Comparison of ENCODE assay signal across 29 cellular contexts in genomic region chr6:28117386-28118050, GRCh38. TPM values are rescaled to one million over a fixed set of nuclear protein-coding genes. Genes with fewer than 3 reads are reported as not detected.
DNase-seq lines count a peak whose midpoint lies in the region; ATAC-seq, FAIRE-seq and TF ChIP-seq lines count a peak whose summit lies in the region.
"Had no signal": no experiment of that assay in that cellular context is flagged by ENCODE, and none has a peak within 500 bp of the region (broad histone marks: within the 10 kb centered on the region; RNA-seq: fewer than 3 reads in every experiment).

No MANE protein-coding gene starts in this region.

- CTCF ChIA-PET in SK-N-SH (lab: Yijun Ruan, JAX), result interaction anchor here (1.3 to 1.6 kb wide), 2 partner anchors 9 to 239 kb away, joined by 3 to 5 read pairs; no protein-coding TSS in a partner anchor
- CTCF ChIA-PET in OCI-LY7 (lab: Charles Lee; ENCODE audit: unreplicated experiment), result no interaction called here
- CTCF ChIA-PET in H1 (lab: Charles Lee; ENCODE audit: partially characterized antibody), result interaction anchor here (0.5 to 1.8 kb wide), 10 partner anchors 10 to 193 kb away, joined by 3 to 5 read pairs (median 4); no protein-coding TSS in a partner anchor

- no peak overlapping the region for H2AK5ac ChIP-seq in H1 (ENCODE audit: low read depth, low read length)

- H2AFZ ChIP-seq in SK-N-SH (ENCODE audit: low read depth) (no peak overlapping the region), OCI-LY7 (ENCODE audit: low read length) (no peak overlapping the region), H1 (ENCODE audit: low read length) (no peak overlapping the region)

- no peaks in the 10 kb centered on the region for H3K79me2 ChIP-seq in SK-N-SH (ENCODE audit: insufficient read depth)
- no peaks in the 10 kb centered on the region for H3K79me2 ChIP-seq in OCI-LY7 (ENCODE audit: insufficient read depth, low read depth, low read length)
- no peaks in the 10 kb centered on the region for H3K79me2 ChIP-seq in H1 (ENCODE audit: control insufficient read depth in 1 of 2, insufficient read depth in 2 of 2, low read length in 2 of 2)

- FAIRE-seq in H1 (lab: Jason Lieb, UNC), result no peak
- FAIRE-seq: endothelial cell of umbilical vein, H54, small intestine had no signal

- H4K91ac ChIP-seq in H1 (replicated peaks; ENCODE audit: insufficient read length, low read length), result no peak overlapping the region

- H3K14ac ChIP-seq in H1 (ENCODE audit: insufficient read length), result no peak overlapping the region

- H3K23me2 ChIP-seq in H1 (ENCODE audit: low read depth, low read length), result no peaks in the 10 kb centered on the region

- no peak overlapping the region for H2BK12ac ChIP-seq in H1 (ENCODE audit: low read depth, low read length)

- H3K79me1 ChIP-seq in H1 (ENCODE audit: low read depth, low read length), result no peaks in the 10 kb centered on the region

- H3K27me3 Mint-ChIP-seq in natural killer cell (ENCODE audit: low read depth in 2 of 2), result no peaks in the 10 kb centered on the region
- H3K27me3 Mint-ChIP-seq: activated naive CD4-positive, alpha-beta T cell treated with anti-CD3 and anti-CD28 coated beads, Interleukin-2, amount 50 U/mL, for 24 hours; stimulated activated naive B cell treated with anti-CD40 and anti-IgM and Interleukin-4, amounts not matched to agents 10 μg/mL and 1 μg/mL and 100 μg/mL, for 72 hours had no signal

- H3K4me1 Mint-ChIP-seq in natural killer cell, result no peaks in the 10 kb centered on the region
- H3K4me1 Mint-ChIP-seq: activated naive CD4-positive, alpha-beta T cell treated with anti-CD3 and anti-CD28 coated beads, Interleukin-2, amount 50 U/mL, for 24 hours; immature natural killer cell; nephron progenitor cell; stimulated activated naive B cell treated with anti-CD40 and anti-IgM and Interleukin-4, amounts not matched to agents 10 μg/mL and 1 μg/mL and 100 μg/mL, for 72 hours had no signal

- TF ChIP-seq CTCF in SK-N-SH (IDR thresholded peaks at IDR 0.05), result no peak
- peak; percentile 21; the same call in 1 of the 2 replicates for TF ChIP-seq CTCF in OCI-LY7 (conservative IDR thresholded peaks at IDR 0.05; ENCODE audit: low read length)
- peak in 1 of 3 experiments; percentile 25; a peak in 1 of 4 replicates for TF ChIP-seq CTCF in H1 (IDR thresholded peaks at IDR 0.05; ENCODE audit: control extremely low read depth in 1 of 3, insufficient read depth in 1 of 3, low read depth in 1 of 3, low read length in 3 of 3)
- TF ChIP-seq CTCF in natural killer cell (IDR thresholded peaks at IDR 0.05), result no peak
- TF ChIP-seq CTCF in right lobe of liver (IDR thresholded peaks at IDR 0.05), result no peak

- no peaks in the 10 kb centered on the region for H3K4me1 ChIP-seq in SK-N-SH (ENCODE audit: control insufficient read depth in 1 of 2, insufficient read depth in 2 of 2, low read depth in 1 of 2, low read length in 1 of 2)
- H3K4me1 ChIP-seq in OCI-LY7 (ENCODE audit: insufficient read depth, low read length, poor library complexity, severe bottlenecking), result no peaks in the 10 kb centered on the region
- H3K4me1 ChIP-seq in H1 (replicated peaks in 1 of 4; ENCODE audit: control insufficient read depth in 3 of 4, insufficient read depth in 4 of 4, low read length in 3 of 4), result no peaks in the 10 kb centered on the region
- no peaks in the 10 kb centered on the region for H3K4me1 ChIP-seq in right lobe of liver
- H3K4me1 ChIP-seq: upper lobe of left lung had no signal

- no peak overlapping the region for H3K18ac ChIP-seq in H1 (ENCODE audit: extremely low read depth, low read length)

- H3K36me3 Mint-ChIP-seq in natural killer cell, result peaks cover 17% of the 10 kb centered on the region

- ATAC-seq in SK-N-SH treated with all-trans-retinoic acid at 6 μM for 48 hours, result no peak
- ATAC-seq in natural killer cell, result no peak
- ATAC-seq in right lobe of liver, result no peak
- no peak for ATAC-seq in GM19463 (IDR thresholded peaks at IDR 0.05; ENCODE audit: unreplicated experiment)
- ATAC-seq: activated CD8-positive, alpha-beta T cell treated with anti-CD3 and anti-CD28 coated beads, Interleukin-2, amount 10 ng/mL, durations not matched to agents 7 days and 5 days; stimulated activated naive B cell treated with anti-CD40 and anti-IgM and Interleukin-4, amounts not matched to agents 10 μg/mL and 1 μg/mL and 100 μg/mL, for 72 hours had no signal

- no TSS peak for BruUV-seq in OCI-LY7 (replicated peaks; lab: Mats Ljungman, UMichigan)

- H4K20me1 ChIP-seq in SK-N-SH (ENCODE audit: insufficient read depth), result no peaks in the 10 kb centered on the region
- no peaks in the 10 kb centered on the region for H4K20me1 ChIP-seq in OCI-LY7 (ENCODE audit: insufficient read depth, low read length)
- no peaks in the 10 kb centered on the region for H4K20me1 ChIP-seq in H1 (replicated peaks in 1 of 2; ENCODE audit: control insufficient read depth in 1 of 2, insufficient read depth in 2 of 2, low read length in 2 of 2)

- H3F3A ChIP-seq in SK-N-SH (replicated peaks; ENCODE audit: insufficient read depth), result no peaks in the 10 kb centered on the region

- H3K27ac Mint-ChIP-seq in natural killer cell, result no peak overlapping the region
- H3K27ac Mint-ChIP-seq: activated CD8-positive, alpha-beta T cell treated with anti-CD3 and anti-CD28 coated beads, Interleukin-2, amount 10 ng/mL, durations not matched to agents 7 days and 5 days; activated naive CD4-positive, alpha-beta T cell treated with anti-CD3 and anti-CD28 coated beads, Interleukin-2, amount 50 U/mL, for 24 hours; nephron progenitor cell; stimulated activated naive B cell treated with anti-CD40 and anti-IgM and Interleukin-4, amounts not matched to agents 10 μg/mL and 1 μg/mL and 100 μg/mL, for 72 hours had no signal

- no peak overlapping the region for H2BK20ac ChIP-seq in H1 (ENCODE audit: low read length)

- H3K27ac ChIP-seq in SK-N-SH (ENCODE audit: low read depth in 2 of 2, low read length in 1 of 2) (no peak overlapping the region), OCI-LY7 (ENCODE audit: low read depth, low read length, poor library complexity, severe bottlenecking) (no peak overlapping the region), H1 (ENCODE audit: low read depth, low read length) (no peak overlapping the region), right lobe of liver (no peak overlapping the region)
- H3K27ac ChIP-seq: upper lobe of left lung, WERI-Rb-1 had no signal

- 96% methylated on average over 2 of the region's 2 CpGs for WGBS in SK-N-SH (ENCODE audit: low lambda C conversion rate)
- WGBS in H1 (ENCODE audit: extremely low coverage in 1 of 2, insufficient coverage in 1 of 2, insufficient read length in 1 of 2, insufficient replicate concordance in 2 of 2, low coverage in 1 of 2, low lambda C conversion rate in 2 of 2, missing lambda C conversion rate in 1 of 2), 2 experiments, result 89% methylated on average over 2 of the region's 2 CpGs; no CpG with 5 or more reads in 1 of the 2 experiments
- WGBS in right lobe of liver (ENCODE audit: insufficient coverage, low coverage, low lambda C conversion rate, missing lambda C conversion rate), result 100% methylated on average over 2 of the region's 2 CpGs

- TF ChIP-seq RAD21 in SK-N-SH (IDR thresholded peaks at IDR 0.05; ENCODE audit: low read length) (peak; percentile 24; the same call in 1 of the 2 replicates), H1 (IDR thresholded peaks at IDR 0.05 in 1 of 2, conservative IDR thresholded peaks at IDR 0.05 in 1 of 2; ENCODE audit: low read depth in 2 of 2, low read length in 2 of 2) (peak; percentile 50 to 52)

- H3K36me3 ChIP-seq in SK-N-SH (replicated peaks in 1 of 2; ENCODE audit: control insufficient read depth in 1 of 2, insufficient read depth in 2 of 2, low read length in 1 of 2) (peaks cover 58 to 66% of the 10 kb centered on the region in 2 experiments), OCI-LY7 (ENCODE audit: insufficient read depth, low read length) (peaks cover 78% of the 10 kb centered on the region), H1 (ENCODE audit: control insufficient read depth in 2 of 4, insufficient read depth in 4 of 4, low read length in 3 of 4) (peaks cover 0 to 9% (median 3%) of the 10 kb centered on the region in 4 experiments; a peak in 3 of 8 replicates), right lobe of liver (peaks cover 0 to 38% (median 4%) of the 10 kb centered on the region in 4 donors)

- TF ChIP-seq POLR2A in H1 (IDR thresholded peaks at IDR 0.05; ENCODE audit: control extremely low read depth in 1 of 2, low read depth in 2 of 2, low read length in 2 of 2) (no peak), right lobe of liver (IDR thresholded peaks at IDR 0.05) (no peak)

- H2BK15ac ChIP-seq in H1 (ENCODE audit: low read length), result no peak overlapping the region

- intact Hi-C loops in OCI-LY7 (cut with micrococcal nuclease; ENCODE audit: unreplicated experiment), result no loop called here
- intact Hi-C loops in natural killer cell (cut with micrococcal nuclease), result no loop called here
- intact Hi-C loops in right lobe of liver (cut with DNase I), result no loop called here

- H2BK5ac ChIP-seq in H1 (ENCODE audit: low read depth, low read length), result no peak overlapping the region

- no peak overlapping the region for H4K5ac ChIP-seq in H1 (ENCODE audit: insufficient read length, low read depth, low read length)

- no peak overlapping the region for H2BK120ac ChIP-seq in H1 (replicated peaks; ENCODE audit: low read depth, low read length)

- H3K9me3 Mint-ChIP-seq in natural killer cell, result no peaks in the 10 kb centered on the region
- H3K9me3 Mint-ChIP-seq: activated naive CD4-positive, alpha-beta T cell treated with anti-CD3 and anti-CD28 coated beads, Interleukin-2, amount 50 U/mL, for 24 hours; activated T-helper 2 cell treated with anti-CD3 and anti-CD28 coated beads, Interferon-gamma antibody, Interleukin-2, Interleukin-4, amounts not matched to agents 10 μg/mL and 5 μg/mL and 100 μg/mL, durations not matched to agents 14 hours and 24 hours and 36 hours; immature natural killer cell; nephron progenitor cell; stimulated activated naive B cell treated with anti-CD40 and anti-IgM and Interleukin-4, amounts not matched to agents 10 μg/mL and 1 μg/mL and 100 μg/mL, for 72 hours had no signal

- DNase-seq in SK-N-SH (no peak), OCI-LY7 (ENCODE audit: low spot score) (no peak), H1 (ENCODE audit: low read depth in 1 of 2, low spot score in 2 of 2) (no peak), natural killer cell (no peak), right lobe of liver (no peak)
- DNase-seq in activated naive CD4-positive, alpha-beta T cell treated with Interleukin-2 at 50 U/mL for 16 hours, result no peak
- DNase-seq: activated CD4-positive, alpha-beta T cell treated with anti-CD3 and anti-CD28 coated beads for 4 hours; activated CD8-positive, alpha-beta T cell treated with anti-CD3 and anti-CD28 coated beads, Interleukin-2, amount 10 ng/mL, durations not matched to agents 7 days and 5 days; GDM1; hypothalamus; immature natural killer cell; mammary epithelial cell; NCI-H1105; NCI-H1930; NCI-H524; nephron progenitor cell; Right ventricle myocardium superior; small intestine; stimulated activated naive B cell treated with anti-CD40 and anti-IgM and Interleukin-4, amounts not matched to agents 10 μg/mL and 1 μg/mL and 100 μg/mL, for 72 hours; substantia nigra; T-helper 9 cell; upper lobe of left lung; WERI-Rb-1 had no signal

- H3K4me2 ChIP-seq in SK-N-SH (no peak overlapping the region), OCI-LY7 (ENCODE audit: low read length) (no peak overlapping the region), H1 (ENCODE audit: insufficient read depth in 1 of 2, low read depth in 2 of 2, low read length in 2 of 2) (no peak overlapping the region)

- H3K4me3 ChIP-seq in SK-N-SH (ENCODE audit: low read depth in 2 of 2, low read length in 1 of 2) (no peak overlapping the region), OCI-LY7 (ENCODE audit: low read depth, low read length, poor library complexity, severe bottlenecking) (no peak overlapping the region), H1 (ENCODE audit: extremely low read depth in 1 of 4, insufficient read depth in 2 of 4, low read depth in 3 of 4, low read length in 4 of 4) (no peak overlapping the region), right lobe of liver (no peak overlapping the region)
- H3K4me3 ChIP-seq: upper lobe of left lung had no signal

- no peak overlapping the region for H4K8ac ChIP-seq in H1 (ENCODE audit: extremely low read depth, insufficient read depth, low read length)

- H3K9ac ChIP-seq in SK-N-SH, result no peak overlapping the region
- no peak overlapping the region for H3K9ac ChIP-seq in H1 (replicated peaks in 1 of 4; ENCODE audit: extremely low read depth in 1 of 4, low read depth in 3 of 4, low read length in 3 of 4)

- TF ChIP-seq EP300 in SK-N-SH (IDR thresholded peaks at IDR 0.05; ENCODE audit: borderline replicate concordance in 1 of 2, low read depth in 1 of 2, low read length in 1 of 2), result no peak
- no peak for TF ChIP-seq EP300 in H1 (IDR thresholded peaks at IDR 0.05; ENCODE audit: borderline replicate concordance in 1 of 2, low read depth in 2 of 2, low read length in 2 of 2)

- no peak overlapping the region for H3K4me3 Mint-ChIP-seq in natural killer cell
- H3K4me3 Mint-ChIP-seq: activated CD8-positive, alpha-beta T cell treated with anti-CD3 and anti-CD28 coated beads, Interleukin-2, amount 10 ng/mL, durations not matched to agents 7 days and 5 days; activated naive CD4-positive, alpha-beta T cell treated with anti-CD3 and anti-CD28 coated beads, Interleukin-2, amount 50 U/mL, for 24 hours; immature natural killer cell; nephron progenitor cell; stimulated activated naive B cell treated with anti-CD40 and anti-IgM and Interleukin-4, amounts not matched to agents 10 μg/mL and 1 μg/mL and 100 μg/mL, for 72 hours had no signal

- H3K23ac ChIP-seq in H1 (ENCODE audit: insufficient read length), result no peak overlapping the region

- no peak overlapping the region for H3K4ac ChIP-seq in H1 (replicated peaks; ENCODE audit: insufficient read length, low read depth, low read length)

- POLR2A ChIA-PET in SK-N-SH (lab: Yijun Ruan, JAX), result interaction anchor here (1.2 kb wide), 1 partner anchor 15 kb away, joined by 3 read pairs; no protein-coding TSS in a partner anchor
- POLR2A ChIA-PET in OCI-LY7 (lab: Charles Lee), result interaction anchor here (0.8 kb wide), 1 partner anchor 223 kb away, joined by 3 read pairs; no protein-coding TSS in a partner anchor
- POLR2A ChIA-PET in H1 (lab: Charles Lee; ENCODE audit: partially characterized antibody), result interaction anchor here (0.7 to 2.2 kb wide), 5 partner anchors 8 to 250 kb away, joined by 3 to 9 read pairs (median 3); a partner anchor contains a TSS

- H3K27me3 ChIP-seq in SK-N-SH (ENCODE audit: insufficient read depth) (no peaks in the 10 kb centered on the region), H1 (replicated peaks in 1 of 4; ENCODE audit: control insufficient read depth in 3 of 4, extremely low read depth in 1 of 4, insufficient read depth in 3 of 4, low read length in 3 of 4) (no peaks in the 10 kb centered on the region), right lobe of liver (no peaks in the 10 kb centered on the region)
- H3K27me3 ChIP-seq: upper lobe of left lung had no signal

- no peaks in the 10 kb centered on the region for H3K9me2 ChIP-seq in SK-N-SH
- H3K9me2 ChIP-seq in OCI-LY7 (ENCODE audit: insufficient read depth, low read length), result no peaks in the 10 kb centered on the region

- no peak overlapping the region for H3K56ac ChIP-seq in H1 (replicated peaks; ENCODE audit: insufficient read length, low read depth, low read length)

- H3K9me3 ChIP-seq in SK-N-SH, result no peaks in the 10 kb centered on the region
- no peaks in the 10 kb centered on the region for H3K9me3 ChIP-seq in OCI-LY7 (ENCODE audit: low read length)
- H3K9me3 ChIP-seq in H1 (ENCODE audit: insufficient read depth in 2 of 2, low read depth in 1 of 2, low read length in 1 of 2), result no peaks in the 10 kb centered on the region
- no peaks in the 10 kb centered on the region for H3K9me3 ChIP-seq in right lobe of liver
- H3K9me3 ChIP-seq: upper lobe of left lung had no signal

RNA-seq across cellular contexts. Expression of gene ZSCAN16, which starts 6.9 kb away (rescaled TPM):
- polyA plus RNA-seq in SK-N-SH (2012; rRNA removed) (3.7 and 6.2 TPM in 2 replicates), H1 (2011; rRNA removed) (1.9 and 3.6 TPM in 2 replicates)
- polyA plus RNA-seq in SK-N-SH (2012; cell fraction: cytosol; rRNA removed), result 4.7 and 4.8 TPM in 2 replicates
- 9.2 and 11.6 TPM in 2 replicates for polyA plus RNA-seq in SK-N-SH (2012; cell fraction: nucleus; rRNA removed)
- 8.6 and 10.8 TPM in 2 replicates for total RNA-seq in OCI-LY7 (2014; rRNA removed; shearing (Covaris generic))
- total RNA-seq in OCI-LY7 (2022) (7.6 and 8.4 TPM in 2 replicates), natural killer cell (1 to 10 TPM; 7.7 to 9.1 (median 7.8) TPM), right lobe of liver (1 to 10 TPM; 1.5 to 2.0 (median 1.7) TPM)
- total RNA-seq in H1 (2021; fragmentation: NEBNext Ultra II Directional; extraction: Animal tissue kit (Norgen Biotek cat#: 25700)), result 7.4 and 9.4 TPM in 2 replicates
- 6.8 TPM for polyA plus RNA-seq in H1 (2011; cell fraction: cytosol; rRNA removed)
- polyA plus RNA-seq in H1 (2011; cell fraction: nucleus; rRNA removed), result 4.2 TPM
- 8.0 to 11.4 TPM (median 10.0 TPM) in 4 replicates for polyA plus RNA-seq in H1 (2012, experiment 1 of 2)
- polyA plus RNA-seq in H1 (2012, experiment 2 of 2), result 0.96 TPM
- polyA plus RNA-seq in H1 (2013, experiment 1 of 2), result 9.6 TPM
- 9.1 TPM for polyA plus RNA-seq in H1 (2013, experiment 2 of 2)
- polyA minus RNA-seq in H1 (2011; rRNA and poly(A)+ RNA removed), result 10.2 and 13.4 TPM in 2 replicates
- 3.7 TPM for polyA minus RNA-seq in H1 (2011; cell fraction: cytosol; rRNA and poly(A)+ RNA removed)
- 9.1 TPM for polyA minus RNA-seq in H1 (2011; cell fraction: nucleus; rRNA and poly(A)+ RNA removed)

RNA-seq across cellular contexts. Expression of gene ZKSCAN8, which starts 24.2 kb away (rescaled TPM):
- polyA plus RNA-seq in SK-N-SH (2012; rRNA removed), result 4.3 and 5.8 TPM in 2 replicates
- polyA plus RNA-seq in SK-N-SH (2012; cell fraction: cytosol; rRNA removed), result 6.5 and 6.9 TPM in 2 replicates
- polyA plus RNA-seq in SK-N-SH (2012; cell fraction: nucleus; rRNA removed), result 19.8 and 37.6 TPM in 2 replicates
- 16.6 and 20.7 TPM in 2 replicates for total RNA-seq in OCI-LY7 (2014; rRNA removed; shearing (Covaris generic))
- 22.3 and 25.1 TPM in 2 replicates for total RNA-seq in OCI-LY7 (2022)
- 23.3 and 24.1 TPM in 2 replicates for total RNA-seq in H1 (2021; fragmentation: NEBNext Ultra II Directional; extraction: Animal tissue kit (Norgen Biotek cat#: 25700))
- 8.6 and 10.7 TPM in 2 replicates for polyA plus RNA-seq in H1 (2011; rRNA removed)
- 10.7 TPM for polyA plus RNA-seq in H1 (2011; cell fraction: cytosol; rRNA removed)
- polyA plus RNA-seq in H1 (2011; cell fraction: nucleus; rRNA removed), result 16.7 TPM
- 8.4 to 15.2 TPM (median 11.4 TPM) in 4 replicates for polyA plus RNA-seq in H1 (2012, experiment 1 of 2)
- 0.47 TPM for polyA plus RNA-seq in H1 (2012, experiment 2 of 2)
- polyA plus RNA-seq in H1 (2013, experiment 1 of 2), result 14.9 TPM
- polyA plus RNA-seq in H1 (2013, experiment 2 of 2), result 12.5 TPM
- polyA minus RNA-seq in H1 (2011; rRNA and poly(A)+ RNA removed), result 21.7 and 34.5 TPM in 2 replicates
- polyA minus RNA-seq in H1 (2011; cell fraction: cytosol; rRNA and poly(A)+ RNA removed), result 16.1 TPM
- 21.3 TPM for polyA minus RNA-seq in H1 (2011; cell fraction: nucleus; rRNA and poly(A)+ RNA removed)
- total RNA-seq in natural killer cell, result 10 to 100 TPM; 38.0 to 42.5 (median 39.2) TPM
- 1 to 10 TPM; 5.4 to 7.2 (median 6.8) TPM for total RNA-seq in right lobe of liver

RNA-seq across cellular contexts. Expression of gene ZNF165, which starts 37.1 kb away (rescaled TPM):
- polyA plus RNA-seq in SK-N-SH (2012; rRNA removed) (0.21 and 0.25 TPM in 2 replicates), H1 (2011; rRNA removed) (0.71 and 1.2 TPM in 2 replicates)
- 0.31 and 0.36 TPM in 2 replicates for polyA plus RNA-seq in SK-N-SH (2012; cell fraction: cytosol; rRNA removed)
- 0.25 and 0.43 TPM in 2 replicates for polyA plus RNA-seq in SK-N-SH (2012; cell fraction: nucleus; rRNA removed)
- total RNA-seq in OCI-LY7 (2014; rRNA removed; shearing (Covaris generic)), result 2.6 and 4.9 TPM in 2 replicates
- total RNA-seq in OCI-LY7 (2022) (3.1 and 3.2 TPM in 2 replicates), natural killer cell (1 to 10 TPM in 1 of 3 donors, under 1 TPM in 2; 0.61 to 2.2 (median 0.85) TPM), right lobe of liver (1 to 10 TPM in 3 of 6 experiments, under 1 TPM in 3; 0.24 to 3.0 (median 0.95) TPM)
- 9.3 and 10.2 TPM in 2 replicates for total RNA-seq in H1 (2021; fragmentation: NEBNext Ultra II Directional; extraction: Animal tissue kit (Norgen Biotek cat#: 25700))
- polyA plus RNA-seq in H1 (2011; cell fraction: cytosol; rRNA removed), result 1.2 TPM
- 1.3 TPM for polyA plus RNA-seq in H1 (2011; cell fraction: nucleus; rRNA removed)
- polyA plus RNA-seq in H1 (2012, experiment 1 of 2), result 2.6 to 6.1 TPM (median 4.3 TPM) in 4 replicates
- polyA plus RNA-seq in H1 (2012, experiment 2 of 2), result 0.38 TPM
- polyA plus RNA-seq in H1 (2013, experiment 1 of 2), result 4.3 TPM
- 3.9 TPM for polyA plus RNA-seq in H1 (2013, experiment 2 of 2)
- polyA minus RNA-seq in H1 (2011; rRNA and poly(A)+ RNA removed), result 3.8 and 4.2 TPM in 2 replicates
- polyA minus RNA-seq in H1 (2011; cell fraction: cytosol; rRNA and poly(A)+ RNA removed), result 2.4 TPM
- polyA minus RNA-seq in H1 (2011; cell fraction: nucleus; rRNA and poly(A)+ RNA removed), result 4.1 TPM

Comparison
In these comparisons a context has a peak if more than half of its experiments do, and no peak if none do; other contexts are left out.
1. Of the 17 proteins assayed by ChIP-seq in both H1 and SK-N-SH: peak only in H1: none; only in SK-N-SH: none; in both: RAD21; in neither: 15; mixed calls (peak in some experiments, not most) for 1.